9 cellular contexts compared by ENCODE assay signal in genomic region chr19:11154683-11155047, GRCh38. TPM values are rescaled to one million over a fixed set of nuclear protein-coding genes. Genes with fewer than 3 reads are reported as not detected.
DNase-seq lines count a peak whose midpoint lies in the region; ATAC-seq, FAIRE-seq and TF ChIP-seq lines count a peak whose summit lies in the region.
"Had no signal": no experiment of that assay in that cellular context is flagged by ENCODE, and none has a peak within 500 bp of the region (broad histone marks: within the 10 kb centered on the region; RNA-seq: fewer than 3 reads in every experiment).

No MANE protein-coding gene starts in this region.

- H3K4me1 ChIP-seq in A549 (peaks cover 26% of the 10 kb centered on the region), iPS-15b (ENCODE audit: control insufficient read depth, insufficient read depth, low read length) (no peaks in the 10 kb centered on the region)

- H3K4me3 ChIP-seq in A549 (peak overlapping the region; percentile 89), H7 (ENCODE audit: insufficient read depth, low read depth, low read length) (peak overlapping the region; percentile 99), iPS-15b (ENCODE audit: low read depth, low read length) (peak overlapping the region; percentile 92)

- TF ChIP-seq CTCF in A549 (IDR thresholded peaks at IDR 0.05) = no peak
- TF ChIP-seq CTCF in omental fat pad (IDR thresholded peaks at IDR 0.05) = no peak

- TF ChIP-seq POLR2A in A549 (IDR thresholded peaks at IDR 0.05; ENCODE audit: low read length) = no peak

- no peak for TF ChIP-seq EP300 in A549 (IDR thresholded peaks at IDR 0.05)

- H3K4me1 Mint-ChIP-seq in activated CD4-positive, alpha-beta memory T cell treated with anti-CD3 and anti-CD28 coated beads, Interleukin-2, amount 10 ng/mL, durations not matched to agents 7 days and 5 days = peaks cover 31% of the 10 kb centered on the region

- WGBS in A549 (ENCODE audit: missing lambda C conversion rate) = 15% methylated on average over 6 of the region's 6 CpGs

- H3K27ac Mint-ChIP-seq in activated CD4-positive, alpha-beta memory T cell treated with anti-CD3 and anti-CD28 coated beads, Interleukin-2, amount 10 ng/mL, durations not matched to agents 7 days and 5 days = peak overlapping the region; percentile 92

- H3K36me3 ChIP-seq in H7 (replicated peaks; ENCODE audit: control insufficient read depth, insufficient read depth, low read length) (peaks cover 1% of the 10 kb centered on the region; the same call in 1 of the 2 replicates), iPS-15b (ENCODE audit: control insufficient read depth, insufficient read depth, low read length) (peaks cover 7% of the 10 kb centered on the region)

- DNase-seq in A549 (ENCODE audit: low read depth in 1 of 2, low spot score in 1 of 2) (no peak), H7 (no peak), mucosa of gallbladder (ENCODE audit: low spot score) (no peak), retina (no peak), omental fat pad (ENCODE audit: low spot score) (no peak), hypothalamus (lab: John Stamatoyannopoulos, UW) (no peak)
- no peak for DNase-seq in activated CD4-positive, alpha-beta memory T cell treated with anti-CD3 and anti-CD28 coated beads, Interleukin-2, amount 10 ng/mL, durations not matched to agents 7 days and 5 days
- DNase-seq: kidney glomerular epithelial cell had no signal

- no peaks in the 10 kb centered on the region for H3K27me3 Mint-ChIP-seq in activated CD4-positive, alpha-beta memory T cell treated with anti-CD3 and anti-CD28 coated beads, Interleukin-2, amount 10 ng/mL, durations not matched to agents 7 days and 5 days

- peak overlapping the region; percentile 80 for H3K4me3 Mint-ChIP-seq in activated CD4-positive, alpha-beta memory T cell treated with anti-CD3 and anti-CD28 coated beads, Interleukin-2, amount 10 ng/mL, durations not matched to agents 7 days and 5 days

- POLR2A ChIA-PET in A549 (lab: Yijun Ruan, JAX) = no interaction called here
- POLR2A ChIA-PET in activated CD4-positive, alpha-beta memory T cell treated with anti-CD3 and anti-CD28 coated beads, Interleukin-2, amount 10 ng/mL, durations not matched to agents 7 days and 5 days (lab: Charles Lee) = interaction anchor here (0.7 to 2.4 kb wide), 15 partner anchors 9 to 326 kb away, joined by 3 to 21 read pairs (median 5); partner anchors contain the start of genes ELAVL3, KANK2, LDLR and SMARCA4

- H3K9ac ChIP-seq in iPS-15b (ENCODE audit: low read depth, low read length) = peak overlapping the region; percentile 89

- H3K4me2 ChIP-seq in A549 = peak overlapping the region; percentile 73

- TF ChIP-seq RAD21 in A549 (conservative IDR thresholded peaks at IDR 0.05 in 1 of 2, IDR thresholded peaks at IDR 0.05 in 1 of 2) = no peak

- H3K9me3 ChIP-seq in A549 = no peaks in the 10 kb centered on the region
- H3K9me3 ChIP-seq in iPS-15b (ENCODE audit: control insufficient read depth, insufficient read depth, low read length) = no peaks in the 10 kb centered on the region

- peak overlapping the region; percentile 86 to 95; a peak in 5 of 6 replicates for H3K27ac ChIP-seq in A549

- ATAC-seq in A549 = no peak
- no peak for ATAC-seq in omental fat pad (ENCODE audit: low FRiP score)

- no peak for FAIRE-seq in A549 (lab: Jason Lieb, UNC)

- peaks cover 20% of the 10 kb centered on the region for H3K36me3 Mint-ChIP-seq in activated CD4-positive, alpha-beta memory T cell treated with anti-CD3 and anti-CD28 coated beads, Interleukin-2, amount 10 ng/mL, durations not matched to agents 7 days and 5 days (ENCODE audit: low read depth)

- H3K9me3 Mint-ChIP-seq in activated CD4-positive, alpha-beta memory T cell treated with anti-CD3 and anti-CD28 coated beads, Interleukin-2, amount 10 ng/mL, durations not matched to agents 7 days and 5 days = no peaks in the 10 kb centered on the region

- H3K27me3 ChIP-seq in H7 (ENCODE audit: control insufficient read depth, insufficient read depth, low read length) (no peaks in the 10 kb centered on the region), iPS-15b (ENCODE audit: control insufficient read depth, insufficient read depth, low read length) (no peaks in the 10 kb centered on the region)

- CTCF ChIA-PET in A549 (lab: Yijun Ruan, JAX) = interaction anchor here (1.0 to 3.1 kb wide), 6 partner anchors 10 to 328 kb away, joined by 3 to 15 read pairs (median 4); no protein-coding TSS in a partner anchor
- CTCF ChIA-PET in activated CD4-positive, alpha-beta memory T cell treated with anti-CD3 and anti-CD28 coated beads, Interleukin-2, amount 10 ng/mL, durations not matched to agents 7 days and 5 days (lab: Charles Lee) = interaction anchor here (0.6 to 2.8 kb wide), 5 partner anchors 18 to 1572 kb away, joined by 3 to 11 read pairs (median 3); no protein-coding TSS in a partner anchor

TF ChIP-seq in A549, 52 proteins besides CTCF, POLR2A, EP300 and RAD21:
- TF ChIP-seq RFX5 (IDR thresholded peaks at IDR 0.05) (no peak), MAX (IDR thresholded peaks at IDR 0.05) (no peak), RCOR1 (IDR thresholded peaks at IDR 0.05; ENCODE audit: low read depth, low read length) (no peak), KDM1A (IDR thresholded peaks at IDR 0.05; ENCODE audit: low read depth) (no peak), ESRRA (IDR thresholded peaks at IDR 0.05; ENCODE audit: borderline replicate concordance, low read length) (no peak)

RNA-seq across cellular contexts. Expression of gene SPC24, which starts 0.9 kb away (rescaled TPM):
- polyA plus RNA-seq in A549 (2011; rRNA removed) = 16.3 and 16.5 TPM in 2 replicates
- 26.0 and 27.2 TPM in 2 replicates for polyA plus RNA-seq in A549 (2012; cell fraction: cytosol; rRNA removed)
- 20.8 and 24.2 TPM in 2 replicates for polyA plus RNA-seq in A549 (2012; cell fraction: nucleus; rRNA removed)
- 21.8 to 22.2 TPM (median 22.2 TPM) in 3 replicates for polyA plus RNA-seq in A549 (2017; fragmentation: RNase III; extraction: RNeasy Plus Mini Kit Qiagen cat#74134 plus additional on column Dnase treatment)
- polyA minus RNA-seq in A549 (2011; rRNA and poly(A)+ RNA removed) = 19.3 and 22.3 TPM in 2 replicates
- 66.8 and 67.0 TPM in 2 replicates for total RNA-seq in H7 (2014; rRNA removed; shearing (Covaris generic))
- total RNA-seq in activated CD4-positive, alpha-beta memory T cell treated with anti-CD3 and anti-CD28 coated beads, Interleukin-2, amount 10 ng/mL, durations not matched to agents 7 days and 5 days = 10 to 100 TPM; 68.2 to 72.1 TPM
- total RNA-seq in mucosa of gallbladder = 2.1 TPM
- 1 to 10 TPM; 1.2 to 2.8 (median 1.5) TPM for total RNA-seq in omental fat pad

RNA-seq across cellular contexts. Expression of gene KANK2, which starts 42.7 kb away (rescaled TPM):
- 20.5 and 35.5 TPM in 2 replicates for polyA plus RNA-seq in A549 (2011; rRNA removed)
- polyA plus RNA-seq in A549 (2012; cell fraction: cytosol; rRNA removed) = 42.9 and 53.3 TPM in 2 replicates
- polyA plus RNA-seq in A549 (2012; cell fraction: nucleus; rRNA removed) = 81.8 and 124 TPM in 2 replicates
- 63.8 to 68.0 TPM (median 66.1 TPM) in 3 replicates for polyA plus RNA-seq in A549 (2017; fragmentation: RNase III; extraction: RNeasy Plus Mini Kit Qiagen cat#74134 plus additional on column Dnase treatment)
- polyA minus RNA-seq in A549 (2011; rRNA and poly(A)+ RNA removed) = 45.0 and 60.0 TPM in 2 replicates
- total RNA-seq in H7 (2014; rRNA removed; shearing (Covaris generic)) = 32.3 and 41.8 TPM in 2 replicates
- 1 to 10 TPM; 2.3 to 2.8 TPM for total RNA-seq in activated CD4-positive, alpha-beta memory T cell treated with anti-CD3 and anti-CD28 coated beads, Interleukin-2, amount 10 ng/mL, durations not matched to agents 7 days and 5 days
- 225 TPM for total RNA-seq in mucosa of gallbladder
- 100 to 1,000 TPM; 177 to 383 (median 325) TPM for total RNA-seq in omental fat pad

Comparison
In these comparisons a context has a peak if more than half of its experiments do, and no peak if none do; other contexts are left out.
1. RNA of gene SPC24, which starts 0.9 kb away (total RNA-seq): 68.2 to 72.1 TPM in activated CD4-positive, alpha-beta memory T cell treated with anti-CD3 and anti-CD28 coated beads, Interleukin-2, amount 10 ng/mL, durations not matched to agents 7 days and 5 days and 66.8 to 67.0 TPM in H7; 2.1 TPM in mucosa of gallbladder (single experiment) and 1.2 to 2.8 TPM in omental fat pad; every median in the first group is over 10 times any median in the second.
2. Peak in every context shown above with its lines, with median percentiles within 50 percentile points of each other: H3K4me3 ChIP-seq.